Comparison of ENCODE assay signal across 8 cellular contexts in genomic region chr4:140426610-140427103, GRCh38. TPM values are rescaled to one million over a fixed set of nuclear protein-coding genes. Genes with fewer than 3 reads are reported as not detected.
A peak's percentile ranks its signal among the peaks of the same experiment; 100 is the strongest.
DNase-seq lines count a peak whose midpoint lies in the region; ATAC-seq and TF ChIP-seq lines count a peak whose summit lies in the region.

No MANE protein-coding gene starts in this region.

- H3K4me3 ChIP-seq in ACC112 (ENCODE audit: low read depth, low read length): peak overlapping the region; percentile 93
- peak overlapping the region; percentile 71 to 81 for H3K4me3 ChIP-seq in Panc1 (ENCODE audit: low read depth in 2 of 2, low read length in 2 of 2)
- H3K4me3 ChIP-seq in esophagus (ENCODE audit: low read depth in 1 of 2, low read length in 2 of 2): peak overlapping the region; percentile 56 to 65
- peak overlapping the region; percentile 77 for H3K4me3 ChIP-seq in osteoblast (ENCODE audit: insufficient read depth, low read length)

- intact Hi-C loops in Panc1 (cut with micrococcal nuclease; ENCODE audit: unreplicated experiment): no loop called here

- no peaks in the 10 kb centered on the region for H4K20me1 ChIP-seq in osteoblast (ENCODE audit: insufficient read depth, low read length)

- H3K79me2 ChIP-seq in ACC112 (ENCODE audit: control insufficient read depth, insufficient read depth, low read length, unreplicated experiment): no peaks in the 10 kb centered on the region
- H3K79me2 ChIP-seq in osteoblast (ENCODE audit: insufficient read depth, low read length): no peaks in the 10 kb centered on the region

- H3K4me1 ChIP-seq in ACC112 (ENCODE audit: control insufficient read depth, insufficient read depth, low read length, unreplicated experiment) (peaks cover 10% of the 10 kb centered on the region), Panc1 (ENCODE audit: control insufficient read depth, insufficient read depth, low read length) (peaks cover 9% of the 10 kb centered on the region), esophagus (ENCODE audit: control insufficient read depth in 2 of 2, insufficient read depth in 2 of 2, low read length in 1 of 2) (peaks cover 3 to 4% of the 10 kb centered on the region in 2 donors), osteoblast (ENCODE audit: insufficient read depth, low read length) (peaks cover 3% of the 10 kb centered on the region)

- BruUV-seq in Panc1 (replicated peaks; lab: Mats Ljungman, UMichigan): no TSS peak

- no peak for DNase-seq in Panc1 (ENCODE audit: low read depth, low spot score)
- no peak for DNase-seq in osteoblast (ENCODE audit: insufficient read length, low spot score, missing footprints)
- no peak for DNase-seq in activated CD4-positive, CD25-positive, alpha-beta regulatory T cell treated with anti-CD3 and anti-CD28 coated beads, Interleukin-2, amount 50 U/mL, for 72 hours
- no peak for DNase-seq in hepatic stellate cell (ENCODE audit: low spot score)

- H3K27me3 ChIP-seq in ACC112 (ENCODE audit: insufficient read depth, low read length): no peaks in the 10 kb centered on the region; the same call in 1 of the 2 replicates
- H3K27me3 ChIP-seq in Panc1 (ENCODE audit: control insufficient read depth, insufficient read depth, low read length): no peaks in the 10 kb centered on the region
- no peaks in the 10 kb centered on the region for H3K27me3 ChIP-seq in esophagus (ENCODE audit: control insufficient read depth in 1 of 2, insufficient read depth in 2 of 2, low read length in 2 of 2)
- peaks cover 53% of the 10 kb centered on the region for H3K27me3 ChIP-seq in osteoblast (ENCODE audit: insufficient read depth, low read length)

- peak overlapping the region; percentile 93 for H3K4me2 ChIP-seq in osteoblast (ENCODE audit: insufficient read depth, low read length)

- H3K27ac ChIP-seq in ACC112 (ENCODE audit: low read depth, low read length) (no peak overlapping the region), Panc1 (ENCODE audit: low read length) (peak overlapping the region; percentile 54; the same call in 1 of the 2 replicates), esophagus (ENCODE audit: low read depth in 2 of 2, low read length in 1 of 2) (no peak overlapping the region), osteoblast (ENCODE audit: low read depth, low read length) (no peak overlapping the region)

- 7 to 12% methylated on average over 23 of the region's 23 CpGs for WGBS in esophagus, 2 donors

- no peak for TF ChIP-seq CTCF in Panc1 (IDR thresholded peaks at IDR 0.05)
- no peak for TF ChIP-seq CTCF in osteoblast (IDR thresholded peaks at IDR 0.05; ENCODE audit: extremely low read depth, low read depth, low read length)

- H2AFZ ChIP-seq in ACC112 (ENCODE audit: low read length, unreplicated experiment): peak overlapping the region; percentile 79
- H2AFZ ChIP-seq in osteoblast (ENCODE audit: low read length): peak overlapping the region; percentile 93

- H3K9me3 ChIP-seq in Panc1 (ENCODE audit: control insufficient read depth, insufficient read depth, low read depth, low read length): no peaks in the 10 kb centered on the region
- peaks cover 0 to 2% of the 10 kb centered on the region in 2 donors for H3K9me3 ChIP-seq in esophagus (ENCODE audit: control insufficient read depth in 2 of 2, insufficient read depth in 1 of 2, low read depth in 1 of 2, low read length in 1 of 2)
- H3K9me3 ChIP-seq in osteoblast (ENCODE audit: low read depth, low read length): no peaks in the 10 kb centered on the region

- POLR2A ChIA-PET in Panc1 (lab: Charles Lee): interaction anchor here (0.7 kb wide), 1 partner anchor 62 kb away, joined by 3 read pairs; no protein-coding TSS in a partner anchor

- in situ Hi-C loops in Panc1 (cut with HindIII; ENCODE audit: low pct_unique_long_range_greater_than_20kb, low sequenced_read_pairs): no loop called here

- H3K36me3 ChIP-seq in ACC112 (ENCODE audit: insufficient read depth, low read length): no peaks in the 10 kb centered on the region
- H3K36me3 ChIP-seq in Panc1 (ENCODE audit: control insufficient read depth, insufficient read depth, low read length): no peaks in the 10 kb centered on the region
- no peaks in the 10 kb centered on the region for H3K36me3 ChIP-seq in esophagus (ENCODE audit: control insufficient read depth in 2 of 2, insufficient read depth in 2 of 2, low read length in 1 of 2)
- H3K36me3 ChIP-seq in osteoblast (ENCODE audit: insufficient read depth, low read length): no peaks in the 10 kb centered on the region

- peak; percentile 7 for ATAC-seq in GM19023 (IDR thresholded peaks at IDR 0.05; ENCODE audit: unreplicated experiment)
- peak; percentile 9 for ATAC-seq in HG03442 (IDR thresholded peaks at IDR 0.05; ENCODE audit: unreplicated experiment)
- ATAC-seq in Panc1: peak; percentile 56

- CTCF ChIA-PET in Panc1 (lab: Charles Lee): interaction anchor here (1.1 kb wide), 2 partner anchors 17 to 67 kb away, joined by 4 to 5 read pairs; no protein-coding TSS in a partner anchor

RNA-seq across cellular contexts. Expression of gene CLGN, which starts 0.8 kb away (rescaled TPM):
- 5.4 TPM for total RNA-seq in Panc1 (2021; ENCODE audit: unreplicated experiment)
- polyA plus RNA-seq in Panc1 (2012; ENCODE audit: insufficient read length): 2.1 TPM
- 1 to 10 TPM; 1.1 to 1.9 TPM for polyA plus RNA-seq in esophagus
- total RNA-seq in osteoblast: under 0.01 and 0.72 TPM in 2 replicates

RNA-seq across cellular contexts. Expression of gene SCOC, which starts 53.2 kb away (rescaled TPM):
- total RNA-seq in Panc1 (2021; ENCODE audit: unreplicated experiment): 30.2 TPM
- 16.9 TPM for polyA plus RNA-seq in Panc1 (2012; ENCODE audit: insufficient read length)
- polyA plus RNA-seq in esophagus: 10 to 100 TPM; 42.4 to 47.3 TPM
- total RNA-seq in osteoblast: 52.5 and 57.9 TPM in 2 replicates
